Comparison of ENCODE assay signal across 8 cellular contexts in the genomic region with DNA sequence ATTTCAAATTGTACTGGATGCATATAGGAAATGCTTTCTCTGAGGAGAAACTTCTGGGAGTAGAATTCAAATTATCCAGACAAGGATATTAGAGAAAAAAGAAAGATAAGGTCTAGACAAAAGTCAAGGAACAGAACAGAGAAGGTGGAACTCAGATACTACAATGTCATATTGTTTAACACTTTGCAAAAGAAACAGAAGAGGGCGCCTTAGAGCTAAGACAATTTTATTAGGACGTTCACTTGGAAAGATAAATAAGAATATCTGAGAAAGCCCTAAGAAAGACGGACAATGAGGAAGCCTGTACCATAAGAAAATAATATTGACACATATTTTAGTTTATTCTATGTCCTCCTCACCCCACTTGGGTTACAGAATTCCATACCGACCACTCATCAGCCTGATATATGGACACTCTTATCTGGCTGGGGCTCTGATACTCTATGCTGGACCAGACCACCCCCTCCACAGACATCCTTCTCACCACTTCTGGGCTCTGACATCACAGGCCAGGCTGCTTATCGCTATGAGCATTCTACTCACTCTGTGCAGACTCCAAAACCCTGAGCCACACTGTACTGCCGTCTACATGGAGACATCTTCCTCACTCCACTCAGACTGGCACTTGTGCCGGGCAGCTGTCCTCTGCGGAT.
DNase-seq lines count a peak whose midpoint lies in the region; ATAC-seq and TF ChIP-seq lines count a peak whose summit lies in the region.

No MANE protein-coding gene starts in this region.

- no peak for ATAC-seq in GM21825 (IDR thresholded peaks at IDR 0.05; ENCODE audit: unreplicated experiment)

- H3K4me3 ChIP-seq in astrocyte of the spinal cord (ENCODE audit: low read depth, low read length) = no peak overlapping the region

- peak; percentile 60 for TF ChIP-seq CTCF in astrocyte of the spinal cord (IDR thresholded peaks at IDR 0.05; ENCODE audit: low read depth, low read length)

- in situ Hi-C loops in astrocyte of the spinal cord (cut with HindIII; ENCODE audit: low sequenced_read_pairs) = no loop called here

- peak; percentile 19 for DNase-seq in NCI-H1436 (lab: John Stamatoyannopoulos, UW)
- DNase-seq in NCI-H1436 treated with DMSO at 0.1 percent for 48 hours (lab: John Stamatoyannopoulos, UW) = no peak
- DNase-seq in NCI-H2107 (lab: John Stamatoyannopoulos, UW) = peak; percentile 12
- DNase-seq in astrocyte of the spinal cord (ENCODE audit: low read depth, low spot score) = peak; percentile 62
- DNase-seq in kidney tubule cell (ENCODE audit: low spot score) = peak; percentile 53
- no peak for DNase-seq in NCI-H187 treated with DMSO at 0.1 percent for 48 hours (lab: John Stamatoyannopoulos, UW)
- DNase-seq in activated effector memory CD4-positive, alpha-beta T cell treated with anti-CD3 and anti-CD28 coated beads, Interleukin-2, amount 50 U/mL, for 16 hours = no peak

Comparison
In these comparisons a context has a peak if more than half of its experiments do, and no peak if none do; other contexts are left out.
1. DNase-seq: peak in NCI-H1436 (single experiment), NCI-H2107 (single experiment), astrocyte of the spinal cord (single experiment) and kidney tubule cell (single experiment); none in NCI-H1436 treated with DMSO at 0.1 percent for 48 hours (single experiment), NCI-H187 treated with DMSO at 0.1 percent for 48 hours (single experiment) and activated effector memory CD4-positive, alpha-beta T cell treated with anti-CD3 and anti-CD28 coated beads, Interleukin-2, amount 50 U/mL, for 16 hours (single experiment).